9 cellular contexts compared by ENCODE assay signal in genomic region chr1:156336242-156336641, GRCh38. TPM values are rescaled to one million over a fixed set of nuclear protein-coding genes. Genes with fewer than 3 reads are reported as not detected.
DNase-seq lines count a peak whose midpoint lies in the region; ATAC-seq, FAIRE-seq and TF ChIP-seq lines count a peak whose summit lies in the region.
"Had no signal": no experiment of that assay in that cellular context is flagged by ENCODE, and none has a peak within 500 bp of the region (broad histone marks: within the 10 kb centered on the region; RNA-seq: fewer than 3 reads in every experiment).

No MANE protein-coding gene starts in this region.

- H3K27me3 ChIP-seq in ACC112 (ENCODE audit: insufficient read depth, low read length) (no peaks in the 10 kb centered on the region), small intestine (ENCODE audit: control insufficient read depth in 2 of 2, insufficient read depth in 2 of 2, low read length in 2 of 2) (no peaks in the 10 kb centered on the region), thyroid gland (no peaks in the 10 kb centered on the region)

- WGBS in small intestine, 3 donors, result 68 to 77% (median 75%) methylated on average over 4 of the region's 4 CpGs
- 81 to 92% methylated on average over 4 of the region's 4 CpGs for whole genome bisulfite sequencing in thyroid gland, 2 donors

- intact Hi-C loops in thyroid gland (cut with DNase I), result no loop called here

- no peak for FAIRE-seq in small intestine (lab: Jason Lieb, UNC)

- TF ChIP-seq CTCF in GM13977 (IDR thresholded peaks at IDR 0.05; ENCODE audit: extremely low read depth, insufficient read depth, missing control alignments) (peak; percentile 28), VCaP (conservative IDR thresholded peaks at IDR 0.05) (peak; percentile 64), thyroid gland (IDR thresholded peaks at IDR 0.05) (no peak)

- ATAC-seq in GM18861 (IDR thresholded peaks at IDR 0.05; ENCODE audit: unreplicated experiment), result no peak
- no peak for ATAC-seq in GM21447 (IDR thresholded peaks at IDR 0.05; ENCODE audit: unreplicated experiment)

- H3K4me1 ChIP-seq in ACC112 (ENCODE audit: control insufficient read depth, insufficient read depth, low read length, unreplicated experiment), result peaks cover 15% of the 10 kb centered on the region
- peaks cover 0 to 6% of the 10 kb centered on the region in 2 donors for H3K4me1 ChIP-seq in small intestine (ENCODE audit: control insufficient read depth in 2 of 2, insufficient read depth in 1 of 2, low read depth in 1 of 2, low read length in 1 of 2)
- H3K4me1 ChIP-seq in thyroid gland, result peaks cover 10 to 13% of the 10 kb centered on the region in 2 donors

- H2AFZ ChIP-seq in ACC112 (ENCODE audit: low read length, unreplicated experiment), result no peak overlapping the region

- in situ Hi-C loops in GM13977 (cut with MboI; ENCODE audit: low pct_unique_long_range_greater_than_20kb, low sequenced_read_pairs, unreplicated experiment), result no loop called here

- no peak for TF ChIP-seq POLR2A in thyroid gland (IDR thresholded peaks at IDR 0.05)

- peaks cover 56% of the 10 kb centered on the region for H3K79me2 ChIP-seq in ACC112 (ENCODE audit: control insufficient read depth, insufficient read depth, low read length, unreplicated experiment)

- DNase-seq in GM13977 (ENCODE audit: low spot score) (no peak), small intestine (no peak), thyroid gland (no peak)
- DNase-seq: NCI-H226 had no signal

- no peak overlapping the region for H3K27ac ChIP-seq in ACC112 (ENCODE audit: low read depth, low read length)
- H3K27ac ChIP-seq in VCaP, result peak overlapping the region; percentile 91; the same call in 1 of the 2 replicates
- H3K27ac ChIP-seq in small intestine (ENCODE audit: low read depth in 1 of 2, low read length in 1 of 2), result no peak overlapping the region
- H3K27ac ChIP-seq in thyroid gland, result no peak overlapping the region

- H3K4me3 ChIP-seq in ACC112 (ENCODE audit: low read depth, low read length) (peak overlapping the region; percentile 97), iPS-11a (ENCODE audit: low read depth, low read length) (peak overlapping the region; percentile 96), small intestine (ENCODE audit: low read depth in 1 of 2, low read length in 2 of 2) (no peak overlapping the region), thyroid gland (replicated peaks in 1 of 3) (no peak overlapping the region)

- H3K36me3 ChIP-seq in ACC112 (ENCODE audit: insufficient read depth, low read length), result peaks cover 36% of the 10 kb centered on the region
- peaks cover 2 to 6% of the 10 kb centered on the region in 2 donors for H3K36me3 ChIP-seq in small intestine (ENCODE audit: control insufficient read depth in 2 of 2, insufficient read depth in 2 of 2, low read length in 2 of 2)
- H3K36me3 ChIP-seq in thyroid gland, result peaks cover 23 to 35% of the 10 kb centered on the region in 2 donors

- H3K9me3 ChIP-seq in small intestine (ENCODE audit: control insufficient read depth, low read depth), result no peaks in the 10 kb centered on the region
- no peaks in the 10 kb centered on the region for H3K9me3 ChIP-seq in thyroid gland

RNA-seq across cellular contexts. Expression of gene CCT3, which starts 1.9 kb away (rescaled TPM):
- 100 to 1,000 TPM; 113 to 187 (median 123) TPM for polyA plus RNA-seq in small intestine
- 100 to 1,000 TPM; 121 to 214 (median 170) TPM for total RNA-seq in thyroid gland

RNA-seq across cellular contexts. Expression of gene TSACC, which starts 2.1 kb away (rescaled TPM):
- polyA plus RNA-seq in small intestine, result 1 to 10 TPM in 1 of 3 donors, under 1 TPM in 1, not detected in 1; 0.73 to 3.1 TPM
- total RNA-seq in thyroid gland, result 1 to 10 TPM in 2 of 4 donors, not detected in 2; 1.2 to 8.3 TPM

RNA-seq across cellular contexts. Expression of gene RHBG, which starts 32.8 kb away (rescaled TPM):
- polyA plus RNA-seq in small intestine, result 1 to 10 TPM in 2 of 3 donors, under 1 TPM in 1; 0.27 to 2.9 (median 2.4) TPM
- not detected for total RNA-seq in thyroid gland

RNA-seq across cellular contexts. Expression of gene VHLL, which starts 37.1 kb away (rescaled TPM):
- polyA plus RNA-seq in small intestine, result not detected
- not detected for total RNA-seq in thyroid gland

RNA-seq across cellular contexts. Expression of gene GLMP, which starts 40.8 kb away (rescaled TPM):
- polyA plus RNA-seq in small intestine, result 10 to 100 TPM; 30.7 to 70.0 (median 57.8) TPM
- 10 to 100 TPM; 43.3 to 56.1 (median 49.8) TPM for total RNA-seq in thyroid gland

Comparison
In these comparisons a context has a peak if more than half of its experiments do, and no peak if none do; other contexts are left out.
1. H3K4me3 ChIP-seq: peak in ACC112 (single experiment) and iPS-11a (single experiment); none in small intestine (0 of 2) and thyroid gland (0 of 3).
2. CTCF ChIP-seq: peak in GM13977 (single experiment) and VCaP (single experiment); none in thyroid gland (0 of 6).